In genomic region chr1:160209041-160209655, GRCh38 we compare ENCODE assay signal across 1 cellular context.
TF ChIP-seq lines count a peak whose summit lies in the region.

No MANE protein-coding gene starts in this region.

TF ChIP-seq in IMR-90, 13 proteins besides CTCF, POLR2A, EP300 and RAD21:
- no peak for TF ChIP-seq BHLHE40 (IDR thresholded peaks at IDR 0.05; ENCODE audit: low read depth, low read length)
- no peak for TF ChIP-seq RFX5 (IDR thresholded peaks at IDR 0.05; ENCODE audit: low read depth, low read length)
- TF ChIP-seq, protein P1, sequence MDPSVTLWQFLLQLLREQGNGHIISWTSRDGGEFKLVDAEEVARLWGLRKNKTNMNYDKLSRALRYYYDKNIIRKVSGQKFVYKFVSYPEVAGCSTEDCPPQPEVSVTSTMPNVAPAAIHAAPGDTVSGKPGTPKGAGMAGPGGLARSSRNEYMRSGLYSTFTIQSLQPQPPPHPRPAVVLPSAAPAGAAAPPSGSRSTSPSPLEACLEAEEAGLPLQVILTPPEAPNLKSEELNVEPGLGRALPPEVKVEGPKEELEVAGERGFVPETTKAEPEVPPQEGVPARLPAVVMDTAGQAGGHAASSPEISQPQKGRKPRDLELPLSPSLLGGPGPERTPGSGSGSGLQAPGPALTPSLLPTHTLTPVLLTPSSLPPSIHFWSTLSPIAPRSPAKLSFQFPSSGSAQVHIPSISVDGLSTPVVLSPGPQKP (IDR thresholded peaks at IDR 0.05; ENCODE audit: borderline replicate concordance, low read depth, low read length), result no peak
- TF ChIP-seq RCOR1 (IDR thresholded peaks at IDR 0.05; ENCODE audit: insufficient replicate concordance, low read length), result no peak
- TF ChIP-seq MAZ (IDR thresholded peaks at IDR 0.05; ENCODE audit: borderline replicate concordance, low read depth, low read length), result no peak
- no peak for TF ChIP-seq CEBPB (IDR thresholded peaks at IDR 0.05; ENCODE audit: low read depth, low read length)
- no peak for TF ChIP-seq NFE2L2 (IDR thresholded peaks at IDR 0.05; ENCODE audit: low read depth, low read length)
- no peak for TF ChIP-seq MXI1 (IDR thresholded peaks at IDR 0.05; ENCODE audit: borderline replicate concordance, low read depth, low read length)
- TF ChIP-seq MAFK (IDR thresholded peaks at IDR 0.05; ENCODE audit: low read depth, low read length), result no peak
- no peak for TF ChIP-seq USF2 (IDR thresholded peaks at IDR 0.05; ENCODE audit: low read depth, low read length)
- TF ChIP-seq FOS (IDR thresholded peaks at IDR 0.05; ENCODE audit: low read depth, low read length), result no peak
- no peak for TF ChIP-seq SMC3 (IDR thresholded peaks at IDR 0.05; ENCODE audit: low read depth, low read length)
- TF ChIP-seq CHD1 (IDR thresholded peaks at IDR 0.05; ENCODE audit: low read depth, low read length), result no peak
